ENCODE assay signal across 17 cellular contexts in the genomic region with DNA sequence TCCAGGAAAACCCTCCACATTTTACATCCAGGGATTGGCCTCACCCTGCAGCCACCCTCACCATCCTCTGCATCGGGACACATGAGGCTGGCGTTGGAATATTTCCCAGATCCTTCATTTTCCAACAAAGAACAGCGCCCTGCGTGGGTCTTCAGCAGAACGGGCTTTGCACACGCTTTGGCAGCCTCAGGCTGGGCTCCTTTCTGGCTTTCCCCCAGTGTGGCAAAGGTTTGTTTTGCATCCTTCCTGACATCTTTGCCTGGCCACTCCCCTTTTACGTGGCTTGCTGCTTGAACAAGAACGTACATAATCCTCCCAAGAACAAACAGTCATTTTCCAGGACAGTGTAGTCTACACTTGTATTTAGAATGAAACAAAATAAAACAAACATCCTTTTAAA. TPM values are rescaled to one million over a fixed set of nuclear protein-coding genes. Genes with fewer than 3 reads are reported as not detected.
DNase-seq lines count a peak whose midpoint lies in the region; ATAC-seq and TF ChIP-seq lines count a peak whose summit lies in the region.
"Had no signal": no experiment of that assay in that cellular context is flagged by ENCODE, and none has a peak within 500 bp of the region (broad histone marks: within the 10 kb centered on the region; RNA-seq: fewer than 3 reads in every experiment).

No MANE protein-coding gene starts in this region.

- TF ChIP-seq CTCF in KMS-11 (conservative IDR thresholded peaks at IDR 0.05; ENCODE audit: low read depth, low read length) (no peak), right lobe of liver (IDR thresholded peaks at IDR 0.05) (no peak)

- WGBS in right lobe of liver (ENCODE audit: insufficient coverage, low coverage, low lambda C conversion rate, missing lambda C conversion rate): 56% methylated on average over 8 of the region's 8 CpGs

- no peaks in the 10 kb centered on the region for H3K79me2 ChIP-seq in KMS-11 (ENCODE audit: insufficient read depth, low read depth)

- H3K4me3 ChIP-seq in KMS-11 (IDR thresholded peaks at IDR 0.05; ENCODE audit: insufficient read depth, low read depth, low read length) (no peak overlapping the region), right lobe of liver (no peak overlapping the region)
- H3K4me3 ChIP-seq: heart right ventricle, upper lobe of right lung had no signal

- H3K4me2 ChIP-seq in KMS-11: peak overlapping the region; percentile 59

- intact Hi-C loops in right lobe of liver (cut with DNase I) (no loop called here), left colon (cut with DNase I, micrococcal nuclease) (no loop called here)

- H3K9ac ChIP-seq in KMS-11: no peak overlapping the region

- H3K9me3 ChIP-seq in right lobe of liver: peaks cover 0 to 2% (median 0%) of the 10 kb centered on the region in 4 donors
- H3K9me3 ChIP-seq: Caco-2, upper lobe of right lung had no signal

- H3K4me1 ChIP-seq in KMS-11 (ENCODE audit: low read depth, poor library complexity, severe bottlenecking): peaks cover 54% of the 10 kb centered on the region
- peaks cover 0 to 30% (median 9%) of the 10 kb centered on the region in 4 donors for H3K4me1 ChIP-seq in right lobe of liver
- H3K4me1 ChIP-seq: Caco-2, upper lobe of right lung had no signal

- H4K20me1 ChIP-seq in KMS-11 (ENCODE audit: insufficient read depth): no peaks in the 10 kb centered on the region

- ATAC-seq in right lobe of liver: peak in 3 of 4 donors; percentile 8 to 24 (median 15)
- no peak for ATAC-seq in left colon
- no peak for ATAC-seq in HG02763 (IDR thresholded peaks at IDR 0.05; ENCODE audit: unreplicated experiment)
- ATAC-seq: stimulated activated memory B cell treated with anti-CD40 and anti-IgM and Interleukin-4, amounts not matched to agents 10 μg/mL and 1 μg/mL and 100 μg/mL, for 72 hours; upper lobe of right lung had no signal

- peak in 32 of 58 donors; percentile 9 to 69 (median 34) for DNase-seq in anterior cingulate cortex (lab: John Stamatoyannopoulos, UW)
- DNase-seq in right lobe of liver: no peak
- peak in 26 of 49 donors; percentile 6 to 61 (median 28) for DNase-seq in substantia nigra (lab: John Stamatoyannopoulos, UW)
- no peak for DNase-seq in left colon
- DNase-seq in NOMO-1 treated with DMSO at 0.1 percent for 48 hours (lab: John Stamatoyannopoulos, UW; ENCODE audit: unreplicated experiment): no peak
- DNase-seq: activated CD4-positive, alpha-beta T cell treated with anti-CD3 and anti-CD28 coated beads, Interleukin-2, amount 10 ng/mL, durations not matched to agents 7 days and 5 days; activated CD8-positive, alpha-beta memory T cell treated with anti-CD3 and anti-CD28 coated beads, Interleukin-2, amount 50 U/mL, for 4 hours; activated effector memory CD4-positive, alpha-beta T cell treated with Interleukin-2 at 50 U/mL for 16 hours; Caco-2; heart right ventricle; mesendoderm; NCI-H146; retina; upper lobe of right lung had no signal

- H3K27me3 ChIP-seq in KMS-11 (ENCODE audit: insufficient read depth, low read depth) (no peaks in the 10 kb centered on the region), right lobe of liver (no peaks in the 10 kb centered on the region)

- TF ChIP-seq POLR2A in right lobe of liver (IDR thresholded peaks at IDR 0.05): no peak

- H3K27ac ChIP-seq in KMS-11: peak overlapping the region; percentile 88
- peak overlapping the region in 1 of 3 donors; percentile 86 for H3K27ac ChIP-seq in right lobe of liver
- peak overlapping the region; percentile 82 for H3K27ac ChIP-seq in substantia nigra (ENCODE audit: low read depth, low read length, poor library complexity, severe bottlenecking)
- H3K27ac ChIP-seq: heart right ventricle, upper lobe of right lung had no signal

- H2AFZ ChIP-seq in KMS-11 (ENCODE audit: low read depth): 0 out of 2 replicates have a peak overlapping the region, but pooled peaks have one; percentile 9

- H3K36me3 ChIP-seq in KMS-11 (ENCODE audit: insufficient read depth) (no peaks in the 10 kb centered on the region), right lobe of liver (no peaks in the 10 kb centered on the region)
- H3K36me3 ChIP-seq: heart right ventricle, upper lobe of right lung had no signal

RNA-seq across cellular contexts. Expression of a gene that starts 25.6 kb away (rescaled TPM):
- total RNA-seq in right lobe of liver (10 to 100 TPM in 2 of 6 experiments, 1 to 10 TPM in 4; 1.6 to 19.5 (median 6.5) TPM), left colon (1 to 10 TPM in 1 of 2 donors, under 1 TPM in 1; 0.85 to 2.0 TPM)

RNA-seq across cellular contexts. Expression of a gene that starts 42.3 kb away (rescaled TPM):
- total RNA-seq in right lobe of liver (1 to 10 TPM; 4.4 to 9.9 (median 5.8) TPM), left colon (1 to 10 TPM; 5.2 to 6.5 TPM)

Comparison
In these comparisons a context has a peak if more than half of its experiments do, and no peak if none do; other contexts are left out.
1. DNase-seq: peak in anterior cingulate cortex (32 of 58) and substantia nigra (26 of 49); none in right lobe of liver (0 of 3), left colon (0 of 2) and NOMO-1 treated with DMSO at 0.1 percent for 48 hours (single experiment).
2. ATAC-seq: peak in right lobe of liver (3 of 4); none in left colon (single experiment) and HG02763 (single experiment).